Comparison of ENCODE assay signal across 1 cellular context in genomic region chr16:23556881-23557778, GRCh38.
TF ChIP-seq lines count a peak whose summit lies in the region.

EARS2 (minus strand) TSS chr16:23557350; CDS start chr16:23557343, 7 bp downstream.
UBFD1 (plus strand) TSS chr16:23557727; CDS start chr16:23557743, 16 bp downstream.

TF ChIP-seq in HepG2, 621 proteins besides CTCF, POLR2A, EP300 and RAD21 (continued from another document and continues in another):
- peak; percentile 96 for TF ChIP-seq PATZ1 (CRISPR knock-in tag; IDR thresholded peaks at IDR 0.05)
- TF ChIP-seq, protein P1, sequence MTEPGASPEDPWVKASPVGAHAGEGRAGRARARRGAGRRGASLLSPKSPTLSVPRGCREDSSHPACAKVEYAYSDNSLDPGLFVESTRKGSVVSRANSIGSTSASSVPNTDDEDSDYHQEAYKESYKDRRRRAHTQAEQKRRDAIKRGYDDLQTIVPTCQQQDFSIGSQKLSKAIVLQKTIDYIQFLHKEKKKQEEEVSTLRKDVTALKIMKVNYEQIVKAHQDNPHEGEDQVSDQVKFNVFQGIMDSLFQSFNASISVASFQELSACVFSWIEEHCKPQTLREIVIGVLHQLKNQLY (CRISPR knock-in tag; IDR thresholded peaks at IDR 0.05) = peak; percentile 75
- TF ChIP-seq NFATC3 (CRISPR knock-in tag; IDR thresholded peaks at IDR 0.05) = 0 out of 2 replicates have a peak, but pooled peaks have one; percentile 94
- TF ChIP-seq STAT5B (CRISPR knock-in tag; IDR thresholded peaks at IDR 0.05) = 0 out of 2 replicates have a peak, but pooled peaks have one; percentile 41
- no peak for TF ChIP-seq RFX5 (IDR thresholded peaks at IDR 0.05; ENCODE audit: low read depth, low read length)
- no peak; the same call in 1 of the 2 replicates for TF ChIP-seq JDP2 (CRISPR knock-in tag; IDR thresholded peaks at IDR 0.05; ENCODE audit: borderline replicate concordance)
- no peak for TF ChIP-seq BCLAF1 (IDR thresholded peaks at IDR 0.05)
- TF ChIP-seq BORCS8-MEF2B (CRISPR knock-in tag; IDR thresholded peaks at IDR 0.05) = no peak; the same call in none of the 2 replicates
- peak; percentile 99 for TF ChIP-seq ZNF350 (CRISPR knock-in tag; IDR thresholded peaks at IDR 0.05; ENCODE audit: borderline replicate concordance, low read depth)
- TF ChIP-seq DNMT1 (CRISPR knock-in tag; IDR thresholded peaks at IDR 0.05) = no peak; the same call in 1 of the 2 replicates
- TF ChIP-seq, protein P2, sequence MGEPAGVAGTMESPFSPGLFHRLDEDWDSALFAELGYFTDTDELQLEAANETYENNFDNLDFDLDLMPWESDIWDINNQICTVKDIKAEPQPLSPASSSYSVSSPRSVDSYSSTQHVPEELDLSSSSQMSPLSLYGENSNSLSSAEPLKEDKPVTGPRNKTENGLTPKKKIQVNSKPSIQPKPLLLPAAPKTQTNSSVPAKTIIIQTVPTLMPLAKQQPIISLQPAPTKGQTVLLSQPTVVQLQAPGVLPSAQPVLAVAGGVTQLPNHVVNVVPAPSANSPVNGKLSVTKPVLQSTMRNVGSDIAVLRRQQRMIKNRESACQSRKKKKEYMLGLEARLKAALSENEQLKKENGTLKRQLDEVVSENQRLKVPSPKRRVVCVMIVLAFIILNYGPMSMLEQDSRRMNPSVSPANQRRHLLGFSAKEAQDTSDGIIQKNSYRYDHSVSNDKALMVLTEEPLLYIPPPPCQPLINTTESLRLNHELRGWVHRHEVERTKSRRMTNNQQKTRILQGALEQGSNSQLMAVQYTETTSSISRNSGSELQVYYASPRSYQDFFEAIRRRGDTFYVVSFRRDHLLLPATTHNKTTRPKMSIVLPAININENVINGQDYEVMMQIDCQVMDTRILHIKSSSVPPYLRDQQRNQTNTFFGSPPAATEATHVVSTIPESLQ (CRISPR knock-in tag; conservative IDR thresholded peaks at IDR 0.05) = peak; percentile 27; the same call in 1 of the 2 replicates
- no peak for TF ChIP-seq REXO4 (CRISPR knock-in tag; IDR thresholded peaks at IDR 0.05; ENCODE audit: borderline replicate concordance)
- no peak for TF ChIP-seq ZFYVE20 (CRISPR knock-in tag; IDR thresholded peaks at IDR 0.05; ENCODE audit: borderline replicate concordance, low read depth)
- TF ChIP-seq, protein P3, sequence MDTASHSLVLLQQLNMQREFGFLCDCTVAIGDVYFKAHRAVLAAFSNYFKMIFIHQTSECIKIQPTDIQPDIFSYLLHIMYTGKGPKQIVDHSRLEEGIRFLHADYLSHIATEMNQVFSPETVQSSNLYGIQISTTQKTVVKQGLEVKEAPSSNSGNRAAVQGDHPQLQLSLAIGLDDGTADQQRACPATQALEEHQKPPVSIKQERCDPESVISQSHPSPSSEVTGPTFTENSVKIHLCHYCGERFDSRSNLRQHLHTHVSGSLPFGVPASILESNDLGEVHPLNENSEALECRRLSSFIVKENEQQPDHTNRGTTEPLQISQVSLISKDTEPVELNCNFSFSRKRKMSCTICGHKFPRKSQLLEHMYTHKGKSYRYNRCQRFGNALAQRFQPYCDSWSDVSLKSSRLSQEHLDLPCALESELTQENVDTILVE (CRISPR knock-in tag; IDR thresholded peaks at IDR 0.05) = peak; percentile 95
- TF ChIP-seq TFDP1 (CRISPR knock-in tag; IDR thresholded peaks at IDR 0.05; ENCODE audit: borderline replicate concordance) = peak; percentile 70
- peak; percentile 94 for TF ChIP-seq POLR2G (IDR thresholded peaks at IDR 0.05; ENCODE audit: low read depth, low read length)
- peak; percentile 100 for TF ChIP-seq RCOR2 (CRISPR knock-in tag; IDR thresholded peaks at IDR 0.05)
- TF ChIP-seq PHF5A (CRISPR knock-in tag; IDR thresholded peaks at IDR 0.05; ENCODE audit: low read depth, unreplicated experiment) = peak; percentile 99
- peak; percentile 95 for TF ChIP-seq HIVEP1 (CRISPR knock-in tag; IDR thresholded peaks at IDR 0.05)
- TF ChIP-seq, protein P4, sequence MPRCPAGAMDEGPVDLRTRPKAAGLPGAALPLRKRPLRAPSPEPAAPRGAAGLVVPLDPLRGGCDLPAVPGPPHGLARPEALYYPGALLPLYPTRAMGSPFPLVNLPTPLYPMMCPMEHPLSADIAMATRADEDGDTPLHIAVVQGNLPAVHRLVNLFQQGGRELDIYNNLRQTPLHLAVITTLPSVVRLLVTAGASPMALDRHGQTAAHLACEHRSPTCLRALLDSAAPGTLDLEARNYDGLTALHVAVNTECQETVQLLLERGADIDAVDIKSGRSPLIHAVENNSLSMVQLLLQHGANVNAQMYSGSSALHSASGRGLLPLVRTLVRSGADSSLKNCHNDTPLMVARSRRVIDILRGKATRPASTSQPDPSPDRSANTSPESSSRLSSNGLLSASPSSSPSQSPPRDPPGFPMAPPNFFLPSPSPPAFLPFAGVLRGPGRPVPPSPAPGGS (CRISPR knock-in tag; IDR thresholded peaks at IDR 0.05) = peak; percentile 67; the same call in 1 of the 2 replicates
- peak; percentile 94 for TF ChIP-seq MED13 (CRISPR knock-in tag; IDR thresholded peaks at IDR 0.05)
- no peak for TF ChIP-seq ZNF713 (CRISPR knock-in tag; IDR thresholded peaks at IDR 0.05)
- TF ChIP-seq, protein P5, sequence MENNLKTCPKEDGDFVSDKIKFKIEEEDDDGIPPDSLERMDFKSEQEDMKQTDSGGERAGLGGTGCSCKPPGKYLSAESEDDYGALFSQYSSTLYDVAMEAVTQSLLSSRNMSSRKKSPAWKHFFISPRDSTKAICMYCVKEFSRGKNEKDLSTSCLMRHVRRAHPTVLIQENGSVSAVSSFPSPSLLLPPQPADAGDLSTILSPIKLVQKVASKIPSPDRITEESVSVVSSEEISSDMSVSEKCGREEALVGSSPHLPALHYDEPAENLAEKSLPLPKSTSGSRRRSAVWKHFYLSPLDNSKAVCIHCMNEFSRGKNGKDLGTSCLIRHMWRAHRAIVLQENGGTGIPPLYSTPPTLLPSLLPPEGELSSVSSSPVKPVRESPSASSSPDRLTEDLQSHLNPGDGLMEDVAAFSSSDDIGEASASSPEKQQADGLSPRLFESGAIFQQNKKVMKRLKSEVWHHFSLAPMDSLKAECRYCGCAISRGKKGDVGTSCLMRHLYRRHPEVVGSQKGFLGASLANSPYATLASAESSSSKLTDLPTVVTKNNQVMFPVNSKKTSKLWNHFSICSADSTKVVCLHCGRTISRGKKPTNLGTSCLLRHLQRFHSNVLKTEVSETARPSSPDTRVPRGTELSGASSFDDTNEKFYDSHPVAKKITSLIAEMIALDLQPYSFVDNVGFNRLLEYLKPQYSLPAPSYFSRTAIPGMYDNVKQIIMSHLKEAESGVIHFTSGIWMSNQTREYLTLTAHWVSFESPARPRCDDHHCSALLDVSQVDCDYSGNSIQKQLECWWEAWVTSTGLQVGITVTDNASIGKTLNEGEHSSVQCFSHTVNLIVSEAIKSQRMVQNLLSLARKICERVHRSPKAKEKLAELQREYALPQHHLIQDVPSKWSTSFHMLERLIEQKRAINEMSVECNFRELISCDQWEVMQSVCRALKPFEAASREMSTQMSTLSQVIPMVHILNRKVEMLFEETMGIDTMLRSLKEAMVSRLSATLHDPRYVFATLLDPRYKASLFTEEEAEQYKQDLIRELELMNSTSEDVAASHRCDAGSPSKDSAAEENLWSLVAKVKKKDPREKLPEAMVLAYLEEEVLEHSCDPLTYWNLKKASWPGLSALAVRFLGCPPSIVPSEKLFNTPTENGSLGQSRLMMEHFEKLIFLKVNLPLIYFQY (CRISPR knock-in tag; IDR thresholded peaks at IDR 0.05; ENCODE audit: borderline replicate concordance) = peak; percentile 73; the same call in 1 of the 2 replicates
- TF ChIP-seq, protein P6, sequence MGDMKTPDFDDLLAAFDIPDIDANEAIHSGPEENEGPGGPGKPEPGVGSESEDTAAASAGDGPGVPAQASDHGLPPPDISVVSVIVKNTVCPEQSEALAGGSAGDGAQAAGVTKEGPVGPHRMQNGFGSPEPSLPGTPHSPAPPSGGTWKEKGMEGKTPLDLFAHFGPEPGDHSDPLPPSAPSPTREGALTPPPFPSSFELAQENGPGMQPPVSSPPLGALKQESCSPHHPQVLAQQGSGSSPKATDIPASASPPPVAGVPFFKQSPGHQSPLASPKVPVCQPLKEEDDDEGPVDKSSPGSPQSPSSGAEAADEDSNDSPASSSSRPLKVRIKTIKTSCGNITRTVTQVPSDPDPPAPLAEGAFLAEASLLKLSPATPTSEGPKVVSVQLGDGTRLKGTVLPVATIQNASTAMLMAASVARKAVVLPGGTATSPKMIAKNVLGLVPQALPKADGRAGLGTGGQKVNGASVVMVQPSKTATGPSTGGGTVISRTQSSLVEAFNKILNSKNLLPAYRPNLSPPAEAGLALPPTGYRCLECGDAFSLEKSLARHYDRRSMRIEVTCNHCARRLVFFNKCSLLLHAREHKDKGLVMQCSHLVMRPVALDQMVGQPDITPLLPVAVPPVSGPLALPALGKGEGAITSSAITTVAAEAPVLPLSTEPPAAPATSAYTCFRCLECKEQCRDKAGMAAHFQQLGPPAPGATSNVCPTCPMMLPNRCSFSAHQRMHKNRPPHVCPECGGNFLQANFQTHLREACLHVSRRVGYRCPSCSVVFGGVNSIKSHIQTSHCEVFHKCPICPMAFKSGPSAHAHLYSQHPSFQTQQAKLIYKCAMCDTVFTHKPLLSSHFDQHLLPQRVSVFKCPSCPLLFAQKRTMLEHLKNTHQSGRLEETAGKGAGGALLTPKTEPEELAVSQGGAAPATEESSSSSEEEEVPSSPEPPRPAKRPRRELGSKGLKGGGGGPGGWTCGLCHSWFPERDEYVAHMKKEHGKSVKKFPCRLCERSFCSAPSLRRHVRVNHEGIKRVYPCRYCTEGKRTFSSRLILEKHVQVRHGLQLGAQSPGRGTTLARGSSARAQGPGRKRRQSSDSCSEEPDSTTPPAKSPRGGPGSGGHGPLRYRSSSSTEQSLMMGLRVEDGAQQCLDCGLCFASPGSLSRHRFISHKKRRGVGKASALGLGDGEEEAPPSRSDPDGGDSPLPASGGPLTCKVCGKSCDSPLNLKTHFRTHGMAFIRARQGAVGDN (CRISPR knock-in tag; IDR thresholded peaks at IDR 0.05) = peak; percentile 96
- TF ChIP-seq ZNF207 (IDR thresholded peaks at IDR 0.05; ENCODE audit: borderline replicate concordance) = no peak
- peak; percentile 65 for TF ChIP-seq CEBPG (CRISPR knock-in tag; IDR thresholded peaks at IDR 0.05)
- TF ChIP-seq ZNF883 (CRISPR knock-in tag; IDR thresholded peaks at IDR 0.05; ENCODE audit: not compliant biosample characterization) = peak; percentile 89
- TF ChIP-seq POGZ (CRISPR knock-in tag; IDR thresholded peaks at IDR 0.05) = peak; percentile 98
- TF ChIP-seq ZFP82 (CRISPR knock-in tag; IDR thresholded peaks at IDR 0.05; ENCODE audit: borderline replicate concordance) = peak; percentile 87; the same call in 1 of the 2 replicates
- TF ChIP-seq MEIS1 (CRISPR knock-in tag; IDR thresholded peaks at IDR 0.05; ENCODE audit: borderline replicate concordance) = peak; percentile 60
- TF ChIP-seq HMG20A (CRISPR knock-in tag; IDR thresholded peaks at IDR 0.05; ENCODE audit: borderline replicate concordance) = peak; percentile 36; the same call in 1 of the 2 replicates
- no peak for TF ChIP-seq ZNF180 (CRISPR knock-in tag; IDR thresholded peaks at IDR 0.05; ENCODE audit: borderline replicate concordance, low read depth)
- TF ChIP-seq PAWR (CRISPR knock-in tag; IDR thresholded peaks at IDR 0.05; ENCODE audit: borderline replicate concordance) = peak; percentile 86; the same call in 1 of the 2 replicates
- peak; percentile 100 for TF ChIP-seq MXI1 (IDR thresholded peaks at IDR 0.05; ENCODE audit: borderline replicate concordance, low read depth, low read length)
- TF ChIP-seq NBN (conservative IDR thresholded peaks at IDR 0.05) = no peak
